Comparison of ENCODE assay signal across 12 cellular contexts in the genomic region with DNA sequence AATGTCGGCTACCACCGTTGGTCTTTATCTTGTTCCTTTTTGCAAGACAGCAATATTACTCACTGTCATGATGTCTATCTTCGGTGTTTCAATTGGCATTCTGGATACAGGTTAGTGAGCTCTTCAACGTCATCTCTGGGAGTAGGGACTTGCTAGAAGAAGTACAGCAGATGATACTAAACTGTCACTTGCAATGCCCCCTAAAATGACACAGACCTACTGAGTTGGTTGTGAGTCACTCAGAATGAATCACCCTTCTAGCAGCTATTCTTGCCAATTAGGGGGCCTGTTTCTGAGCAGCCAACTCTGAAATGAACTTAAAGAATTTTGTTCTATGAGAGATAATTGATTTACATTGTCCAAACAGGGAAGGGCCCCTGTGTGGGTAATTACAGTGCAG.
A peak's percentile ranks its signal among the peaks of the same experiment; 100 is the strongest.
DNase-seq lines count a peak whose midpoint lies in the region; TF ChIP-seq lines count a peak whose summit lies in the region.
"Had no signal": no experiment of that assay in that cellular context is flagged by ENCODE, and none has a peak within 500 bp of the region (broad histone marks: within the 10 kb centered on the region; RNA-seq: fewer than 3 reads in every experiment).

No MANE protein-coding gene starts in this region.

- H3K27ac ChIP-seq in stomach, result no peak overlapping the region
- H3K27ac ChIP-seq: 22Rv1, foreskin keratinocyte, KMS-11 had no signal

- no peak overlapping the region for H3K4me3 ChIP-seq in MG63
- no peak overlapping the region for H3K4me3 ChIP-seq in astrocyte of the spinal cord (ENCODE audit: low read depth, low read length)
- H3K4me3 ChIP-seq in stomach, result no peak overlapping the region

- H3K27me3 Mint-ChIP-seq in neural crest cell (ENCODE audit: low read depth), result peaks cover 3% of the 10 kb centered on the region
- no peaks in the 10 kb centered on the region for H3K27me3 Mint-ChIP-seq in activated CD4-positive, alpha-beta memory T cell treated with anti-CD3 and anti-CD28 coated beads, Interleukin-2, amount 10 ng/mL, durations not matched to agents 7 days and 5 days

- TF ChIP-seq CTCF in astrocyte of the spinal cord (IDR thresholded peaks at IDR 0.05; ENCODE audit: low read depth, low read length), result no peak
- no peak for TF ChIP-seq CTCF in neural crest cell (conservative IDR thresholded peaks at IDR 0.05)
- TF ChIP-seq CTCF in stomach (IDR thresholded peaks at IDR 0.05), result no peak

- no peaks in the 10 kb centered on the region for H3K27me3 ChIP-seq in MG63
- H3K27me3 ChIP-seq in stomach, result no peaks in the 10 kb centered on the region
- H3K27me3 ChIP-seq: foreskin keratinocyte had no signal

- peaks cover 17% of the 10 kb centered on the region for H3K4me1 Mint-ChIP-seq in neural crest cell
- peaks cover 34% of the 10 kb centered on the region for H3K4me1 Mint-ChIP-seq in activated CD4-positive, alpha-beta memory T cell treated with anti-CD3 and anti-CD28 coated beads, Interleukin-2, amount 10 ng/mL, durations not matched to agents 7 days and 5 days

- no peak for TF ChIP-seq POLR2A in stomach (IDR thresholded peaks at IDR 0.05)

- H3K4me1 ChIP-seq in stomach, result peaks cover 13 to 37% (median 23%) of the 10 kb centered on the region in 4 donors

- in situ Hi-C loops in astrocyte of the spinal cord (cut with HindIII; ENCODE audit: low sequenced_read_pairs), result no loop called here

- 84 to 94% (median 90%) methylated on average over 4 of the region's 4 CpGs for WGBS in stomach, 5 donors

- peaks cover 42% of the 10 kb centered on the region for H3K36me3 ChIP-seq in MG63
- H3K36me3 ChIP-seq in stomach, result peaks cover 11 to 48% (median 41%) of the 10 kb centered on the region in 4 donors

- no peaks in the 10 kb centered on the region for H3K9me3 Mint-ChIP-seq in neural crest cell
- H3K9me3 Mint-ChIP-seq in activated CD4-positive, alpha-beta memory T cell treated with anti-CD3 and anti-CD28 coated beads, Interleukin-2, amount 10 ng/mL, durations not matched to agents 7 days and 5 days, result no peaks in the 10 kb centered on the region

- CTCF ChIA-PET in activated CD4-positive, alpha-beta memory T cell treated with anti-CD3 and anti-CD28 coated beads, Interleukin-2, amount 10 ng/mL, durations not matched to agents 7 days and 5 days (lab: Charles Lee), result no interaction called here

- H3K36me3 Mint-ChIP-seq in neural crest cell (ENCODE audit: low read depth), result peaks cover 17% of the 10 kb centered on the region
- peaks cover 41% of the 10 kb centered on the region for H3K36me3 Mint-ChIP-seq in activated CD4-positive, alpha-beta memory T cell treated with anti-CD3 and anti-CD28 coated beads, Interleukin-2, amount 10 ng/mL, durations not matched to agents 7 days and 5 days (ENCODE audit: low read depth)

- no peak overlapping the region for H3K27ac Mint-ChIP-seq in neural crest cell (ENCODE audit: unreplicated experiment)
- no peak overlapping the region for H3K27ac Mint-ChIP-seq in activated CD4-positive, alpha-beta memory T cell treated with anti-CD3 and anti-CD28 coated beads, Interleukin-2, amount 10 ng/mL, durations not matched to agents 7 days and 5 days
- H3K27ac Mint-ChIP-seq: mesothelial cell of epicardium had no signal

- H3K4me3 Mint-ChIP-seq in neural crest cell, result peak overlapping the region; percentile 13
- no peak overlapping the region for H3K4me3 Mint-ChIP-seq in activated CD4-positive, alpha-beta memory T cell treated with anti-CD3 and anti-CD28 coated beads, Interleukin-2, amount 10 ng/mL, durations not matched to agents 7 days and 5 days
- H3K4me3 Mint-ChIP-seq: mesothelial cell of epicardium had no signal

- H3K9me3 ChIP-seq in MG63 (no peaks in the 10 kb centered on the region; the same call in 1 of the 2 replicates), stomach (no peaks in the 10 kb centered on the region)

- no peak for TF ChIP-seq EP300 in stomach (IDR thresholded peaks at IDR 0.05)

- POLR2A ChIA-PET in activated CD4-positive, alpha-beta memory T cell treated with anti-CD3 and anti-CD28 coated beads, Interleukin-2, amount 10 ng/mL, durations not matched to agents 7 days and 5 days (lab: Charles Lee), result no interaction called here

- DNase-seq in SIG-M5 treated with dmso at 0.1 percent for 504 hours (lab: John Stamatoyannopoulos, UW; ENCODE audit: unreplicated experiment) (peak; percentile 41), SIG-M5 (lab: John Stamatoyannopoulos, UW) (no peak), MG63 (peak; percentile 45), astrocyte of the spinal cord (ENCODE audit: low read depth, low spot score) (peak; percentile 71), neural crest cell (ENCODE audit: low read depth, low spot score) (no peak), stomach (no peak), T-helper 9 cell (no peak)
- DNase-seq in activated CD4-positive, alpha-beta memory T cell treated with anti-CD3 and anti-CD28 coated beads, Interleukin-2, amount 10 ng/mL, durations not matched to agents 7 days and 5 days, result no peak

- intact Hi-C loops in stomach (cut with DNase I; ENCODE audit: low total_unique reads), result loop anchor here (10.0 kb wide), 1 partner anchor 771 kb away; no protein-coding TSS in a partner anchor

Comparison
In these comparisons a context has a peak if more than half of its experiments do, and no peak if none do; other contexts are left out.
1. DNase-seq: peak in SIG-M5 treated with dmso at 0.1 percent for 504 hours (single experiment), MG63 (single experiment) and astrocyte of the spinal cord (single experiment); none in SIG-M5 (single experiment), neural crest cell (single experiment), stomach (single experiment), T-helper 9 cell (single experiment) and activated CD4-positive, alpha-beta memory T cell treated with anti-CD3 and anti-CD28 coated beads, Interleukin-2, amount 10 ng/mL, durations not matched to agents 7 days and 5 days (single experiment).